ENCODE assay signal across 1 cellular context in genomic region chr17:3004150-3004801, GRCh38.
TF ChIP-seq lines count a peak whose summit lies in the region.

No MANE protein-coding gene starts in this region.

TF ChIP-seq in SK-N-SH, 30 proteins besides CTCF, POLR2A, EP300 and RAD21 (continued from another document):
- TF ChIP-seq IRF3 (IDR thresholded peaks at IDR 0.05; ENCODE audit: low read depth, low read length): no peak
- no peak for TF ChIP-seq USF2 (IDR thresholded peaks at IDR 0.05; ENCODE audit: borderline replicate concordance, low read depth, low read length)
- TF ChIP-seq TAF1 (IDR thresholded peaks at IDR 0.05; ENCODE audit: borderline replicate concordance, low read depth, low read length): peak; percentile 53; the same call in 1 of the 2 replicates
- peak; percentile 79; the same call in 1 of the 2 replicates for TF ChIP-seq FOXM1 (IDR thresholded peaks at IDR 0.05; ENCODE audit: low read depth)
- TF ChIP-seq SMC3 (IDR thresholded peaks at IDR 0.05; ENCODE audit: low read depth, low read length): 0 out of 2 replicates have a peak, but pooled peaks have one; percentile 9
- TF ChIP-seq JUND (IDR thresholded peaks at IDR 0.05): peak; percentile 70
- TF ChIP-seq FOXJ3 (CRISPR knock-in tag; IDR thresholded peaks at IDR 0.05): peak; percentile 90
- TF ChIP-seq NFIC (IDR thresholded peaks at IDR 0.05; ENCODE audit: borderline replicate concordance): peak; percentile 100
- no peak for TF ChIP-seq GATA2 (CRISPR knock-in tag; IDR thresholded peaks at IDR 0.05)
- peak; percentile 45; the same call in 1 of the 2 replicates for TF ChIP-seq USF1 (IDR thresholded peaks at IDR 0.05; ENCODE audit: borderline replicate concordance, low read depth)
